ENCODE assay signal across 35 cellular contexts in genomic region chr1:185679220-185679619, GRCh38. TPM values are rescaled to one million over a fixed set of nuclear protein-coding genes. Genes with fewer than 3 reads are reported as not detected.
DNase-seq lines count a peak whose midpoint lies in the region; FAIRE-seq and TF ChIP-seq lines count a peak whose summit lies in the region.
"Had no signal": no experiment of that assay in that cellular context is flagged by ENCODE, and none has a peak within 500 bp of the region (broad histone marks: within the 10 kb centered on the region; RNA-seq: fewer than 3 reads in every experiment).

No MANE protein-coding gene starts in this region.

- H3K27ac ChIP-seq in mammary epithelial cell (ENCODE audit: insufficient read depth, low read depth, low read length), result no peak overlapping the region
- H3K27ac ChIP-seq in breast epithelium, result no peak overlapping the region
- no peak overlapping the region for H3K27ac ChIP-seq in endodermal cell (ENCODE audit: low read depth, low read length)
- no peak overlapping the region for H3K27ac ChIP-seq in prostate gland
- H3K27ac ChIP-seq in suprapubic skin, result no peak overlapping the region
- H3K27ac ChIP-seq: adrenal gland, BLaER1, brain microvascular endothelial cell, RWPE1, VCaP had no signal

- DNase-seq in mammary epithelial cell, result no peak
- DNase-seq in breast epithelium (ENCODE audit: low spot score in 2 of 2), result no peak
- peak; percentile 81 for DNase-seq in endodermal cell
- DNase-seq in prostate gland (ENCODE audit: low spot score), result peak; percentile 21
- no peak for DNase-seq in cerebellar cortex (ENCODE audit: low spot score)
- DNase-seq in suprapubic skin (ENCODE audit: low spot score in 2 of 2), result no peak
- no peak for DNase-seq in iPS-NIHi11 (ENCODE audit: low spot score)
- DNase-seq: ACHN; activated CD4-positive, alpha-beta T cell treated with anti-CD3 and anti-CD28 coated beads for 48 hours; activated CD8-positive, alpha-beta memory T cell treated with anti-CD3 and anti-CD28 coated beads, Interleukin-2, amount 10 ng/mL, durations not matched to agents 7 days and 5 days; activated naive CD4-positive, alpha-beta T cell treated with anti-CD3 and anti-CD28 coated beads for 36 hours; activated T-cell treated with anti-CD3 and anti-CD28 coated beads, Interleukin-2, amount 50 U/mL, for 48 hours; brain microvascular endothelial cell; COR-L47; DMS79; effector CD8-positive, alpha-beta T cell; naive thymus-derived CD8-positive, alpha-beta T cell; NCI-H1105 treated with DMSO at 0.1 percent for 48 hours; NCI-H1930; NCI-H226; NCI-H69; occipital lobe; stimulated activated CD4-positive, alpha-beta T cell treated with anti-CD3 and anti-CD28 coated beads, Interleukin-1b, Interleukin-23, amount 100 ng/mL, for 48 hours had no signal

- TF ChIP-seq POLR2A in breast epithelium (IDR thresholded peaks at IDR 0.05) (no peak), prostate gland (IDR thresholded peaks at IDR 0.05) (no peak), suprapubic skin (IDR thresholded peaks at IDR 0.05) (no peak)

- H3K27me3 Mint-ChIP-seq in endodermal cell (ENCODE audit: insufficient read depth), result peaks cover 61% of the 10 kb centered on the region
- H3K27me3 Mint-ChIP-seq: activated CD8-positive, alpha-beta memory T cell treated with anti-CD3 and anti-CD28 coated beads, Interleukin-2, amount 10 ng/mL, durations not matched to agents 7 days and 5 days; IgD-negative memory B cell; naive thymus-derived CD8-positive, alpha-beta T cell had no signal

- no peaks in the 10 kb centered on the region for H3K27me3 ChIP-seq in mammary epithelial cell (ENCODE audit: insufficient read depth, low read length)
- H3K27me3 ChIP-seq in breast epithelium, result no peaks in the 10 kb centered on the region
- peaks cover 33% of the 10 kb centered on the region for H3K27me3 ChIP-seq in endodermal cell (ENCODE audit: control insufficient read depth, insufficient read depth, low read length, poor library complexity, severe bottlenecking)
- H3K27me3 ChIP-seq in prostate gland (replicated peaks; ENCODE audit: insufficient read depth), result no peaks in the 10 kb centered on the region
- no peaks in the 10 kb centered on the region for H3K27me3 ChIP-seq in suprapubic skin
- H3K27me3 ChIP-seq: adrenal gland, BLaER1, brain microvascular endothelial cell had no signal

- CTCF ChIA-PET in mammary epithelial cell (lab: Charles Lee; ENCODE audit: low non-redundant PET), result interaction anchor here (0.6 kb wide), 1 partner anchor 42 kb away, joined by 3 read pairs; no protein-coding TSS in a partner anchor

- H3K36me3 Mint-ChIP-seq in endodermal cell (ENCODE audit: low read depth), result no peaks in the 10 kb centered on the region
- H3K36me3 Mint-ChIP-seq: IgD-negative memory B cell; naive thymus-derived CD8-positive, alpha-beta T cell; type B pancreatic cell had no signal

- H3K4me1 Mint-ChIP-seq in endodermal cell, result peaks cover 27% of the 10 kb centered on the region

- dilution Hi-C loops in mammary epithelial cell (cut with HindIII; ENCODE audit: low sequenced_read_pairs), result no loop called here

- H2AFZ ChIP-seq in mammary epithelial cell (ENCODE audit: low read depth, low read length), result peak overlapping the region; percentile 8

- no peaks in the 10 kb centered on the region for H3K79me2 ChIP-seq in mammary epithelial cell (ENCODE audit: insufficient read depth, low read length)

- no TSS peak for BruUV-seq in mammary epithelial cell (replicated peaks; lab: Mats Ljungman, UMichigan)

- FAIRE-seq in G401.6 (lab: Jason Lieb, UNC), result peak; percentile 91
- FAIRE-seq: colon, frontal cortex, GM19239, H54 had no signal

- H3K9me3 Mint-ChIP-seq in endodermal cell, result no peaks in the 10 kb centered on the region
- H3K9me3 Mint-ChIP-seq: activated naive CD4-positive, alpha-beta T cell treated with anti-CD3 and anti-CD28 coated beads for 36 hours; IgD-negative memory B cell; naive thymus-derived CD8-positive, alpha-beta T cell; type B pancreatic cell had no signal

- 44% methylated on average over 5 of the region's 5 CpGs for WGBS in mammary epithelial cell (ENCODE audit: low coverage, missing lambda C conversion rate)
- WGBS in endodermal cell (ENCODE audit: insufficient coverage in 1 of 2, insufficient read length in 1 of 2), 2 experiments, result 16 to 33% methylated on average over 1 to 5 of the region's 5 CpGs
- WGBS in prostate gland, result 39% methylated on average over 5 of the region's 5 CpGs
- 36% methylated on average over 5 of the region's 5 CpGs for WGBS in suprapubic skin

- no peak overlapping the region for H3K4me2 ChIP-seq in mammary epithelial cell (ENCODE audit: insufficient read depth, low read depth, low read length)
- H3K4me2 ChIP-seq: BLaER1, smooth muscle cell had no signal

- H3K36me3 ChIP-seq in mammary epithelial cell (ENCODE audit: insufficient read depth, low read length) (no peaks in the 10 kb centered on the region), breast epithelium (no peaks in the 10 kb centered on the region), endodermal cell (ENCODE audit: control insufficient read depth, insufficient read depth, low read length) (no peaks in the 10 kb centered on the region), prostate gland (no peaks in the 10 kb centered on the region), suprapubic skin (no peaks in the 10 kb centered on the region)
- H3K36me3 ChIP-seq: adrenal gland, BLaER1, brain microvascular endothelial cell had no signal

- in situ Hi-C loops in mammary epithelial cell (cut with MboI; ENCODE audit: low sequenced_read_pairs in 2 of 2), result loop anchor here (10.0 to 25.0 kb wide), 2 partner anchors 364 to 867 kb away; partner anchors contain the start of gene IVNS1ABP (in 1 of the 2)

- no peak overlapping the region for H3K4me3 Mint-ChIP-seq in endodermal cell
- H3K4me3 Mint-ChIP-seq: activated CD8-positive, alpha-beta memory T cell treated with anti-CD3 and anti-CD28 coated beads, Interleukin-2, amount 10 ng/mL, durations not matched to agents 7 days and 5 days; activated naive CD4-positive, alpha-beta T cell treated with anti-CD3 and anti-CD28 coated beads for 36 hours; IgD-negative memory B cell; naive thymus-derived CD8-positive, alpha-beta T cell; type B pancreatic cell had no signal

- no peak for TF ChIP-seq CTCF in mammary epithelial cell (conservative IDR thresholded peaks at IDR 0.05 in 1 of 2, IDR thresholded peaks at IDR 0.05 in 1 of 2; ENCODE audit: extremely low read depth in 1 of 2, insufficient read depth in 1 of 2, low read depth in 1 of 2, low read length in 2 of 2)
- no peak for TF ChIP-seq CTCF in breast epithelium (IDR thresholded peaks at IDR 0.05)
- no peak for TF ChIP-seq CTCF in endodermal cell (conservative IDR thresholded peaks at IDR 0.05)
- no peak for TF ChIP-seq CTCF in prostate gland (IDR thresholded peaks at IDR 0.05)
- TF ChIP-seq CTCF in suprapubic skin (IDR thresholded peaks at IDR 0.05), result no peak

- TF ChIP-seq EP300 in suprapubic skin (IDR thresholded peaks at IDR 0.05), result no peak

- H3K4me3 ChIP-seq in mammary epithelial cell (replicated peaks in 1 of 3; ENCODE audit: insufficient read depth in 1 of 3, low read depth in 2 of 3, low read length in 3 of 3) (no peak overlapping the region), breast epithelium (no peak overlapping the region), endodermal cell (ENCODE audit: low read length) (no peak overlapping the region), prostate gland (no peak overlapping the region), suprapubic skin (no peak overlapping the region)
- H3K4me3 ChIP-seq: adrenal gland, BLaER1, smooth muscle cell had no signal

- H3K4me1 ChIP-seq in mammary epithelial cell (ENCODE audit: insufficient read depth, low read length) (no peaks in the 10 kb centered on the region), breast epithelium (no peaks in the 10 kb centered on the region), endodermal cell (ENCODE audit: control insufficient read depth, insufficient read depth, low read length) (peaks cover 8% of the 10 kb centered on the region), prostate gland (replicated peaks) (no peaks in the 10 kb centered on the region), suprapubic skin (no peaks in the 10 kb centered on the region)

- no peaks in the 10 kb centered on the region for H4K20me1 ChIP-seq in mammary epithelial cell (ENCODE audit: insufficient read depth, low read length)
- H4K20me1 ChIP-seq: BLaER1 had no signal

- H3K9ac ChIP-seq in mammary epithelial cell (ENCODE audit: insufficient read depth, low read length) (no peak overlapping the region), endodermal cell (ENCODE audit: extremely low read depth, low read length, poor library complexity, severe bottlenecking) (no peak overlapping the region)
- H3K9ac ChIP-seq: BLaER1 had no signal

- H3K27ac Mint-ChIP-seq in endodermal cell, result no peak overlapping the region
- H3K27ac Mint-ChIP-seq: activated CD8-positive, alpha-beta memory T cell treated with anti-CD3 and anti-CD28 coated beads, Interleukin-2, amount 10 ng/mL, durations not matched to agents 7 days and 5 days; activated naive CD4-positive, alpha-beta T cell treated with anti-CD3 and anti-CD28 coated beads for 36 hours; IgD-negative memory B cell; type B pancreatic cell had no signal

- intact Hi-C loops in mammary epithelial cell (cut with micrococcal nuclease) (loop anchor here (10.0 kb wide), 2 partner anchors 84 to 274 kb away; no protein-coding TSS in a partner anchor), breast epithelium (cut with DNase I; ENCODE audit: low total_unique reads) (no loop called here), prostate gland (cut with DNase I) (no loop called here)

- H3K9me3 ChIP-seq in mammary epithelial cell (replicated peaks; ENCODE audit: insufficient read depth, low read length) (no peaks in the 10 kb centered on the region), breast epithelium (no peaks in the 10 kb centered on the region), endodermal cell (ENCODE audit: control insufficient read depth, low read length) (no peaks in the 10 kb centered on the region), prostate gland (no peaks in the 10 kb centered on the region), suprapubic skin (no peaks in the 10 kb centered on the region)
- H3K9me3 ChIP-seq: adrenal gland, BLaER1 had no signal

RNA-seq across cellular contexts. Expression of gene HMCN1, which starts 55.0 kb away (rescaled TPM):
- 10 to 100 TPM in 1 of 2 donors, 1 to 10 TPM in 1; 6.4 to 60.2 TPM for total RNA-seq in mammary epithelial cell
- polyA plus RNA-seq in mammary epithelial cell, result 7.1 TPM
- polyA minus RNA-seq in mammary epithelial cell, result 14.1 TPM
- total RNA-seq in breast epithelium, result 10 to 100 TPM in 2 of 3 donors, 1 to 10 TPM in 1; 7.8 to 18.4 (median 11.9) TPM
- 1 to 10 TPM; 6.5 to 7.4 TPM for total RNA-seq in endodermal cell
- polyA plus RNA-seq in endodermal cell (2013, experiment 1 of 2), result 10.6 TPM
- 7.2 TPM for polyA plus RNA-seq in endodermal cell (2013, experiment 2 of 2)
- total RNA-seq in prostate gland, result 1 to 10 TPM; 3.5 to 9.9 TPM
- total RNA-seq in suprapubic skin, result 1 to 10 TPM; 2.2 to 5.6 (median 3.7) TPM
- polyA plus RNA-seq: IgD-negative memory B cell; naive thymus-derived CD8-positive, alpha-beta T cell had no signal

Comparison
In these comparisons a context has a peak if more than half of its experiments do, and no peak if none do; other contexts are left out.
1. DNase-seq: peak in endodermal cell (single experiment) and prostate gland (single experiment); none in mammary epithelial cell (single experiment), breast epithelium (0 of 2), cerebellar cortex (single experiment), suprapubic skin (0 of 2) and iPS-NIHi11 (single experiment).